Comparison of ENCODE assay signal across 31 cellular contexts in the genomic region with DNA sequence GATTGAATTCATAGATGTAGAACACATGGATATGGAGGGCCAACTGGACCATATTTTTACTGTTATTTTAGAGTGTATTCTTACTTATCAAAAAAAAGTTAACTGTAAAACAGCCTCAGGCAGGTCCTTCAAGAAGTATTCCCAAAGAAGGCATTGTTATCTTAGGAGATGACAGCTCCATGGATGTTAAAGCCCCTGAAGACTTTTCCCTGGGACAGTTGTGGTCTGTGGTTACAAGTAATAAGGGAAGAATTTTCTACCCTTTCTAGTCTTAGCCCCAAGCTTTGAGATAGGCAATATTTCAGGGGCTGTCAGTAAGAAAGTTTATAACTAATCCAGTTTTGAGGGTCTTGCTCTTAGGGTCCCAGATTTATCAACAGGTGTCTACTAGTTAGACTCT.
A peak's percentile ranks its signal among the peaks of the same experiment; 100 is the strongest.
DNase-seq lines count a peak whose midpoint lies in the region; ATAC-seq, FAIRE-seq and TF ChIP-seq lines count a peak whose summit lies in the region.
"Had no signal": no experiment of that assay in that cellular context is flagged by ENCODE, and none has a peak within 500 bp of the region (broad histone marks: within the 10 kb centered on the region; RNA-seq: fewer than 3 reads in every experiment).

No MANE protein-coding gene starts in this region.

- no peaks in the 10 kb centered on the region for H3K4me1 Mint-ChIP-seq in progenitor cell of endocrine pancreas (ENCODE audit: low read depth)
- H3K4me1 Mint-ChIP-seq: central memory CD8-positive, alpha-beta T cell had no signal

- no peaks in the 10 kb centered on the region for H3K27me3 Mint-ChIP-seq in progenitor cell of endocrine pancreas

- DNase-seq in ELR (ENCODE audit: low read depth) (peak; percentile 80), RCC 7860 (ENCODE audit: low spot score) (peak; percentile 32), choroid plexus epithelial cell (ENCODE audit: low read depth) (peak; percentile 23), renal cortical epithelial cell (ENCODE audit: low read depth) (peak; percentile 35), HK-2 (ENCODE audit: unreplicated experiment) (no peak), T-helper 1 cell (no peak), progenitor cell of endocrine pancreas (ENCODE audit: low spot score, unreplicated experiment) (no peak)
- DNase-seq: activated CD4-positive, alpha-beta T cell treated with anti-CD3 and anti-CD28 coated beads for 1 hour; activated CD8-positive, alpha-beta memory T cell treated with anti-CD3 and anti-CD28 coated beads for 24 hours; activated naive CD4-positive, alpha-beta T cell treated with Interleukin-2 at 50 U/mL for 16 hours; activated T-cell treated with anti-CD3 and anti-CD28 coated beads, Interleukin-2, amount 50 U/mL, for 4 hours; CD4-positive, alpha-beta T cell; DMS 273 treated with DMSO at 0.1 percent for 48 hours; dorsolateral prefrontal cortex; foreskin keratinocyte; islet precursor cell; Kasumi-1; NCI-H1048; NCI-H187; NCI-H526 treated with DMSO at 0.1 percent for 48 hours; Peyer's patch had no signal

- FAIRE-seq in RCC 7860 (lab: Jason Lieb, UNC): no peak
- FAIRE-seq: endothelial cell of umbilical vein, H54 had no signal

- TF ChIP-seq CTCF in choroid plexus epithelial cell (conservative IDR thresholded peaks at IDR 0.05; ENCODE audit: low read depth, low read length) (no peak), progenitor cell of endocrine pancreas (IDR thresholded peaks at IDR 0.05; ENCODE audit: unreplicated experiment) (no peak)

- H3K36me3 Mint-ChIP-seq in progenitor cell of endocrine pancreas (ENCODE audit: insufficient read depth): peaks cover 3% of the 10 kb centered on the region

- ATAC-seq in GM21717 (IDR thresholded peaks at IDR 0.05; ENCODE audit: unreplicated experiment): no peak
- ATAC-seq: activated T-cell treated with anti-CD3 and anti-CD28 coated beads, Interleukin-2, amount 50 U/mL, for 4 hours; foreskin keratinocyte; mucosa of descending colon; sciatic nerve had no signal

- peaks cover 14% of the 10 kb centered on the region for H3K9me3 Mint-ChIP-seq in progenitor cell of endocrine pancreas (ENCODE audit: low read depth)
- H3K9me3 Mint-ChIP-seq: central memory CD8-positive, alpha-beta T cell; T-helper 1 cell treated with Interleukin-12 subunit alpha and Interleukin-12 subunit beta and Interleukin-4 antibody, amounts not matched to agents 30 μg/mL and 1 μg/mL, for 36 hours had no signal

- H3K4me3 ChIP-seq in choroid plexus epithelial cell (ENCODE audit: low read depth, low read length): no peak overlapping the region
- H3K4me3 ChIP-seq: dorsolateral prefrontal cortex, hepatocyte, mucosa of descending colon, Peyer's patch, SJCRH30, tibial nerve had no signal

- no peak overlapping the region for H3K27ac Mint-ChIP-seq in progenitor cell of endocrine pancreas
- H3K27ac Mint-ChIP-seq: CD4-positive, alpha-beta T cell; T-helper 1 cell treated with Interleukin-12 subunit alpha and Interleukin-12 subunit beta and Interleukin-4 antibody, amounts not matched to agents 30 μg/mL and 1 μg/mL, for 36 hours had no signal

- H3K4me3 Mint-ChIP-seq in progenitor cell of endocrine pancreas (ENCODE audit: low read depth): no peak overlapping the region
- H3K4me3 Mint-ChIP-seq: activated T-cell treated with anti-CD3 and anti-CD28 coated beads, Interleukin-2, amount 50 U/mL, for 4 hours; CD4-positive, alpha-beta T cell; central memory CD8-positive, alpha-beta T cell; T-helper 1 cell treated with Interleukin-12 subunit alpha and Interleukin-12 subunit beta and Interleukin-4 antibody, amounts not matched to agents 30 μg/mL and 1 μg/mL, for 36 hours had no signal

Comparison
In these comparisons a context has a peak if more than half of its experiments do, and no peak if none do; other contexts are left out.
1. DNase-seq: peak in ELR (single experiment), RCC 7860 (single experiment), choroid plexus epithelial cell (single experiment) and renal cortical epithelial cell (single experiment); none in HK-2 (single experiment), T-helper 1 cell (0 of 5) and progenitor cell of endocrine pancreas (single experiment).